ENCODE assay signal across 8 cellular contexts in genomic region chr2:135742307-135742838, GRCh38. TPM values are rescaled to one million over a fixed set of nuclear protein-coding genes. Genes with fewer than 3 reads are reported as not detected.
DNase-seq lines count a peak whose midpoint lies in the region; ATAC-seq, FAIRE-seq and TF ChIP-seq lines count a peak whose summit lies in the region.

No MANE protein-coding gene starts in this region.

- peak overlapping the region; percentile 76 to 93 (median 82) for H3K4me3 ChIP-seq in tibial nerve

- TF ChIP-seq EP300 in tibial nerve (IDR thresholded peaks at IDR 0.05), result peak in 1 of 2 donors; percentile 57

- H3K9me3 ChIP-seq in tibial nerve, result no peaks in the 10 kb centered on the region

- H3K27ac ChIP-seq in tibial nerve, result peak overlapping the region; percentile 97 to 100 (median 99)

- peaks cover 0 to under 1% (median 0%) of the 10 kb centered on the region in 3 donors for H3K36me3 ChIP-seq in tibial nerve

- peak; percentile 11 to 17 for TF ChIP-seq POLR2A in tibial nerve (IDR thresholded peaks at IDR 0.05)

- H3K4me1 ChIP-seq in tibial nerve, result peaks cover 0 to 41% (median 17%) of the 10 kb centered on the region in 4 donors

- TF ChIP-seq CTCF in tibial nerve (IDR thresholded peaks at IDR 0.05), result no peak

- DNase-seq in AML-193 (lab: John Stamatoyannopoulos, UW), result peak; percentile 33 to 46
- peak; percentile 8 for DNase-seq in GM18507 (ENCODE audit: extremely low spot score, insufficient read length, low read depth)
- DNase-seq in NCI-H345 (lab: John Stamatoyannopoulos, UW), result peak; percentile 46
- DNase-seq in activated CD4-positive, alpha-beta T cell treated with anti-CD3 and anti-CD28 coated beads, Interleukin-2, amount 50 U/mL, for 4 hours, result peak; percentile 4 to 22
- peak; percentile 46 for DNase-seq in myocyte (ENCODE audit: low read depth)
- peak in 1 of 2 donors; percentile 32 for DNase-seq in tibial nerve (ENCODE audit: low spot score in 2 of 2)

- peak; percentile 75 for FAIRE-seq in GM18507 (lab: Jason Lieb, UNC)

- no peaks in the 10 kb centered on the region for H3K27me3 ChIP-seq in tibial nerve

- 0 to 1% methylated on average over 13 to 21 of the region's 35 CpGs for WGBS in tibial nerve, 2 donors

- peak; percentile 19 for ATAC-seq in HG02981 (IDR thresholded peaks at IDR 0.05; ENCODE audit: unreplicated experiment)
- peak; percentile 29 for ATAC-seq in esophagus mucosa

RNA-seq across cellular contexts. Expression of gene UBXN4, which starts 0.7 kb away (rescaled TPM):
- total RNA-seq in esophagus mucosa (52.4 TPM), myocyte (69.0 and 73.7 TPM in 2 replicates), tibial nerve (10 to 100 TPM; 57.6 to 72.0 (median 63.3) TPM)
- 38.8 TPM for polyA plus RNA-seq in myocyte (2012)
